ENCODE assay signal across 1 cellular context in the genomic region with DNA sequence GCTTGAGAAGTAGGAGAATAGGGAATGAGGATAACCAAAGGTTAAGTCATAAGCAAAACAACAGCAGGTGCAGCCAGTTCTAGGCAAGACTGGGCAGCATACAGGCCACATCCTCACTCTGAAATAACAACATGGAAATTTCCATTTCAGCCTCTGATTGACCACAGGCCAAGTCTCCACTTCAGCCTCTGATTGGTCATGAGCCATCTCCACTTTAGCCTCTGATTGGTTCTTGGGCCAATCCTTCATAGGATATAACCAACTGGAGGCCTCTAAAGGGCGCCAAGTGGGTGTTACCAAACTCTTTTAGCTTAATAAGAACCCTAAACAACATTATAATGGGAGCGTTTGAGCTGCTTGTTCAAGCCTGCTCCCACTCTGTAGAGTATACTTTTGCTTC.
TF ChIP-seq lines count a peak whose summit lies in the region.

No MANE protein-coding gene starts in this region.

TF ChIP-seq in GM23338, 12 proteins besides CTCF, POLR2A, EP300 and RAD21:
- TF ChIP-seq, protein P1, sequence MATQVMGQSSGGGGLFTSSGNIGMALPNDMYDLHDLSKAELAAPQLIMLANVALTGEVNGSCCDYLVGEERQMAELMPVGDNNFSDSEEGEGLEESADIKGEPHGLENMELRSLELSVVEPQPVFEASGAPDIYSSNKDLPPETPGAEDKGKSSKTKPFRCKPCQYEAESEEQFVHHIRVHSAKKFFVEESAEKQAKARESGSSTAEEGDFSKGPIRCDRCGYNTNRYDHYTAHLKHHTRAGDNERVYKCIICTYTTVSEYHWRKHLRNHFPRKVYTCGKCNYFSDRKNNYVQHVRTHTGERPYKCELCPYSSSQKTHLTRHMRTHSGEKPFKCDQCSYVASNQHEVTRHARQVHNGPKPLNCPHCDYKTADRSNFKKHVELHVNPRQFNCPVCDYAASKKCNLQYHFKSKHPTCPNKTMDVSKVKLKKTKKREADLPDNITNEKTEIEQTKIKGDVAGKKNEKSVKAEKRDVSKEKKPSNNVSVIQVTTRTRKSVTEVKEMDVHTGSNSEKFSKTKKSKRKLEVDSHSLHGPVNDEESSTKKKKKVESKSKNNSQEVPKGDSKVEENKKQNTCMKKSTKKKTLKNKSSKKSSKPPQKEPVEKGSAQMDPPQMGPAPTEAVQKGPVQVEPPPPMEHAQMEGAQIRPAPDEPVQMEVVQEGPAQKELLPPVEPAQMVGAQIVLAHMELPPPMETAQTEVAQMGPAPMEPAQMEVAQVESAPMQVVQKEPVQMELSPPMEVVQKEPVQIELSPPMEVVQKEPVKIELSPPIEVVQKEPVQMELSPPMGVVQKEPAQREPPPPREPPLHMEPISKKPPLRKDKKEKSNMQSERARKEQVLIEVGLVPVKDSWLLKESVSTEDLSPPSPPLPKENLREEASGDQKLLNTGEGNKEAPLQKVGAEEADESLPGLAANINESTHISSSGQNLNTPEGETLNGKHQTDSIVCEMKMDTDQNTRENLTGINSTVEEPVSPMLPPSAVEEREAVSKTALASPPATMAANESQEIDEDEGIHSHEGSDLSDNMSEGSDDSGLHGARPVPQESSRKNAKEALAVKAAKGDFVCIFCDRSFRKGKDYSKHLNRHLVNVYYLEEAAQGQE (IDR thresholded peaks at IDR 0.05; ENCODE audit: unreplicated experiment): no peak
- no peak for TF ChIP-seq EZH2phosphoT487 (IDR thresholded peaks at IDR 0.05; ENCODE audit: unreplicated experiment)
- TF ChIP-seq, protein P2, sequence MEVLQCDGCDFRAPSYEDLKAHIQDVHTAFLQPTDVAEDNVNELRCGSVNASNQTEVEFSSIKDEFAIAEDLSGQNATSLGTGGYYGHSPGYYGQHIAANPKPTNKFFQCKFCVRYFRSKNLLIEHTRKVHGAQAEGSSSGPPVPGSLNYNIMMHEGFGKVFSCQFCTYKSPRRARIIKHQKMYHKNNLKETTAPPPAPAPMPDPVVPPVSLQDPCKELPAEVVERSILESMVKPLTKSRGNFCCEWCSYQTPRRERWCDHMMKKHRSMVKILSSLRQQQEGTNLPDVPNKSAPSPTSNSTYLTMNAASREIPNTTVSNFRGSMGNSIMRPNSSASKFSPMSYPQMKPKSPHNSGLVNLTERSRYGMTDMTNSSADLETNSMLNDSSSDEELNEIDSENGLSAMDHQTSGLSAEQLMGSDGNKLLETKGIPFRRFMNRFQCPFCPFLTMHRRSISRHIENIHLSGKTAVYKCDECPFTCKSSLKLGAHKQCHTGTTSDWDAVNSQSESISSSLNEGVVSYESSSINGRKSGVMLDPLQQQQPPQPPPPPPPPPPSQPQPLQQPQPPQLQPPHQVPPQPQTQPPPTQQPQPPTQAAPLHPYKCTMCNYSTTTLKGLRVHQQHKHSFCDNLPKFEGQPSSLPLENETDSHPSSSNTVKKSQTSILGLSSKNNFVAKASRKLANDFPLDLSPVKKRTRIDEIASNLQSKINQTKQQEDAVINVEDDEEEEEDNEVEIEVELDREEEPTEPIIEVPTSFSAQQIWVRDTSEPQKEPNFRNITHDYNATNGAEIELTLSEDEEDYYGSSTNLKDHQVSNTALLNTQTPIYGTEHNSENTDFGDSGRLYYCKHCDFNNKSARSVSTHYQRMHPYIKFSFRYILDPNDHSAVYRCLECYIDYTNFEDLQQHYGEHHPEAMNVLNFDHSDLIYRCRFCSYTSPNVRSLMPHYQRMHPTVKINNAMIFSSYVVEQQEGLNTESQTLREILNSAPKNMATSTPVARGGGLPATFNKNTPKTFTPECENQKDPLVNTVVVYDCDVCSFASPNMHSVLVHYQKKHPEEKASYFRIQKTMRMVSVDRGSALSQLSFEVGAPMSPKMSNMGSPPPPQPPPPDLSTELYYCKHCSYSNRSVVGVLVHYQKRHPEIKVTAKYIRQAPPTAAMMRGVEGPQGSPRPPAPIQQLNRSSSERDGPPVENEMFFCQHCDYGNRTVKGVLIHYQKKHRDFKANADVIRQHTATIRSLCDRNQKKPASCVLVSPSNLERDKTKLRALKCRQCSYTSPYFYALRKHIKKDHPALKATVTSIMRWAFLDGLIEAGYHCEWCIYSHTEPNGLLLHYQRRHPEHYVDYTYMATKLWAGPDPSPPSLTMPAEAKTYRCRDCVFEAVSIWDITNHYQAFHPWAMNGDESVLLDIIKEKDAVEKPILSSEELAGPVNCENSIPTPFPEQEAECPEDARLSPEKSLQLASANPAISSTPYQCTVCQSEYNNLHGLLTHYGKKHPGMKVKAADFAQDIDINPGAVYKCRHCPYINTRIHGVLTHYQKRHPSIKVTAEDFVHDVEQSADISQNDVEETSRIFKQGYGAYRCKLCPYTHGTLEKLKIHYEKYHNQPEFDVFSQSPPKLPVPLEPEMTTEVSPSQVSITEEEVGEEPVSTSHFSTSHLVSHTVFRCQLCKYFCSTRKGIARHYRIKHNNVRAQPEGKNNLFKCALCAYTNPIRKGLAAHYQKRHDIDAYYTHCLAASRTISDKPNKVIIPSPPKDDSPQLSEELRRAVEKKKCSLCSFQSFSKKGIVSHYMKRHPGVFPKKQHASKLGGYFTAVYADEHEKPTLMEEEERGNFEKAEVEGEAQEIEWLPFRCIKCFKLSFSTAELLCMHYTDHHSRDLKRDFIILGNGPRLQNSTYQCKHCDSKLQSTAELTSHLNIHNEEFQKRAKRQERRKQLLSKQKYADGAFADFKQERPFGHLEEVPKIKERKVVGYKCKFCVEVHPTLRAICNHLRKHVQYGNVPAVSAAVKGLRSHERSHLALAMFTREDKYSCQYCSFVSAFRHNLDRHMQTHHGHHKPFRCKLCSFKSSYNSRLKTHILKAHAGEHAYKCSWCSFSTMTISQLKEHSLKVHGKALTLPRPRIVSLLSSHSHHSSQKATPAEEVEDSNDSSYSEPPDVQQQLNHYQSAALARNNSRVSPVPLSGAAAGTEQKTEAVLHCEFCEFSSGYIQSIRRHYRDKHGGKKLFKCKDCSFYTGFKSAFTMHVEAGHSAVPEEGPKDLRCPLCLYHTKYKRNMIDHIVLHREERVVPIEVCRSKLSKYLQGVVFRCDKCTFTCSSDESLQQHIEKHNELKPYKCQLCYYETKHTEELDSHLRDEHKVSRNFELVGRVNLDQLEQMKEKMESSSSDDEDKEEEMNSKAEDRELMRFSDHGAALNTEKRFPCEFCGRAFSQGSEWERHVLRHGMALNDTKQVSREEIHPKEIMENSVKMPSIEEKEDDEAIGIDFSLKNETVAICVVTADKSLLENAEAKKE (CRISPR knock-in tag; IDR thresholded peaks at IDR 0.05): no peak
- TF ChIP-seq, protein P3, sequence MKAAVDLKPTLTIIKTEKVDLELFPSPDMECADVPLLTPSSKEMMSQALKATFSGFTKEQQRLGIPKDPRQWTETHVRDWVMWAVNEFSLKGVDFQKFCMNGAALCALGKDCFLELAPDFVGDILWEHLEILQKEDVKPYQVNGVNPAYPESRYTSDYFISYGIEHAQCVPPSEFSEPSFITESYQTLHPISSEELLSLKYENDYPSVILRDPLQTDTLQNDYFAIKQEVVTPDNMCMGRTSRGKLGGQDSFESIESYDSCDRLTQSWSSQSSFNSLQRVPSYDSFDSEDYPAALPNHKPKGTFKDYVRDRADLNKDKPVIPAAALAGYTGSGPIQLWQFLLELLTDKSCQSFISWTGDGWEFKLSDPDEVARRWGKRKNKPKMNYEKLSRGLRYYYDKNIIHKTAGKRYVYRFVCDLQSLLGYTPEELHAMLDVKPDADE (IDR thresholded peaks at IDR 0.05): no peak
- no peak for TF ChIP-seq CREB1 (CRISPR knock-in tag; IDR thresholded peaks at IDR 0.05; ENCODE audit: low read depth)
- no peak for TF ChIP-seq EZH2 (IDR thresholded peaks at IDR 0.05; ENCODE audit: low read depth, unreplicated experiment)
- TF ChIP-seq STAT1 (IDR thresholded peaks at IDR 0.05; ENCODE audit: unreplicated experiment): no peak
- TF ChIP-seq NANOG (IDR thresholded peaks at IDR 0.05; ENCODE audit: borderline replicate concordance): no peak
- TF ChIP-seq ZNF331 (CRISPR knock-in tag; IDR thresholded peaks at IDR 0.05; ENCODE audit: low read depth): no peak
- no peak for TF ChIP-seq JUNB (IDR thresholded peaks at IDR 0.05; ENCODE audit: unreplicated experiment)
TF ChIP-seq in GM23338: peak in this region for 0.
